ENCODE assay signal across 36 cellular contexts in genomic region chr1:107051266-107051665, GRCh38. TPM values are rescaled to one million over a fixed set of nuclear protein-coding genes. Genes with fewer than 3 reads are reported as not detected.
DNase-seq lines count a peak whose midpoint lies in the region; ATAC-seq, FAIRE-seq and TF ChIP-seq lines count a peak whose summit lies in the region.
"Had no signal": no experiment of that assay in that cellular context is flagged by ENCODE, and none has a peak within 500 bp of the region (broad histone marks: within the 10 kb centered on the region; RNA-seq: fewer than 3 reads in every experiment).

No MANE protein-coding gene starts in this region.

- in situ Hi-C loops in HepG2 (cut with HindIII; ENCODE audit: extremely low pct_ligation_motif_present, low pct_unique_long_range_greater_than_20kb) (no loop called here), IMR-90 (cut with MboI; ENCODE audit: low sequenced_read_pairs) (no loop called here), K562 (cut with MboI) (no loop called here)

- no peak overlapping the region for H2AK9ac ChIP-seq in IMR-90 (replicated peaks; ENCODE audit: low read depth, low read length, poor library complexity)

- H3K14ac ChIP-seq in IMR-90 (replicated peaks; ENCODE audit: low read depth, low read length), result no peak overlapping the region

- H3K4me2 ChIP-seq in HepG2 (ENCODE audit: low read depth, low read length), result no peak overlapping the region
- H3K4me2 ChIP-seq in A549, result no peak overlapping the region
- no peak overlapping the region for H3K4me2 ChIP-seq in IMR-90 (ENCODE audit: low read depth, low read length)
- no peak overlapping the region for H3K4me2 ChIP-seq in K562 (ENCODE audit: insufficient read depth, low read length)
- H3K4me2 ChIP-seq in SK-N-SH, result no peak overlapping the region
- H3K4me2 ChIP-seq: BLaER1; BLaER1 treated with 17β-estradiol and CSF1 and Interleukin-3, amounts not matched to agents 10 nM and 100 nM had no signal

- H3K9me3 Mint-ChIP-seq in stimulated activated effector memory CD8-positive, alpha-beta T cell treated with anti-CD3 and anti-CD28 coated beads, Interleukin-12 subunit alpha, Interleukin-12 subunit beta, amount 100 ng/mL, for 72 hours, result peaks cover 4% of the 10 kb centered on the region
- H3K9me3 Mint-ChIP-seq: CD4-positive, alpha-beta T cell; CD8-positive, alpha-beta T cell had no signal

- H3K18ac ChIP-seq in IMR-90 (ENCODE audit: low read depth, low read length), result no peak overlapping the region

- BruUV-seq in HepG2 (replicated peaks; lab: Mats Ljungman, UMichigan), result no TSS peak
- no TSS peak for BruUV-seq in IMR-90 (replicated peaks; lab: Mats Ljungman, UMichigan)
- no TSS peak for BruUV-seq in K562 (replicated peaks; lab: Mats Ljungman, UMichigan)

- H3K9ac ChIP-seq in HepG2 (ENCODE audit: insufficient read depth, low read depth, low read length) (no peak overlapping the region), IMR-90 (ENCODE audit: low read depth, low read length) (no peak overlapping the region), K562 (ENCODE audit: insufficient read depth in 1 of 2, low read depth in 2 of 2, low read length in 2 of 2) (no peak overlapping the region), SK-N-SH (no peak overlapping the region)
- H3K9ac ChIP-seq: BLaER1; BLaER1 treated with 17β-estradiol and CSF1 and Interleukin-3, amounts not matched to agents 10 nM and 100 nM had no signal

- H4K91ac ChIP-seq in IMR-90 (ENCODE audit: insufficient read depth, low read depth, low read length), result no peak overlapping the region

- H2BK120ac ChIP-seq in IMR-90 (ENCODE audit: low read depth, low read length), result no peak overlapping the region

- FAIRE-seq in HepG2 (lab: Jason Lieb, UNC) (no peak), A549 (lab: Jason Lieb, UNC) (no peak), K562 (lab: Jason Lieb, UNC) (no peak)
- FAIRE-seq: A204.1, D721Med had no signal

- H4K5ac ChIP-seq in IMR-90 (ENCODE audit: low read depth, low read length), result no peak overlapping the region

- no peak overlapping the region for H3K4ac ChIP-seq in IMR-90 (ENCODE audit: low read depth, low read length)

- no peak overlapping the region for H2AFZ ChIP-seq in HepG2 (ENCODE audit: low read length)
- H2AFZ ChIP-seq in IMR-90 (replicated peaks; ENCODE audit: low read length, poor library complexity), result no peak overlapping the region
- H2AFZ ChIP-seq in K562 (ENCODE audit: low read depth, low read length), result no peak overlapping the region
- H2AFZ ChIP-seq in SK-N-SH (ENCODE audit: low read depth), result no peak overlapping the region

- intact Hi-C loops in HepG2 (cut with micrococcal nuclease; ENCODE audit: unreplicated experiment) (no loop called here), right lobe of liver (cut with DNase I) (no loop called here), IMR-90 (cut with micrococcal nuclease) (no loop called here), K562 (cut with micrococcal nuclease) (no loop called here)

- no peak for TF ChIP-seq POLR2A in HepG2 (IDR thresholded peaks at IDR 0.05; ENCODE audit: insufficient read depth in 1 of 2, low read depth in 2 of 2, low read length in 2 of 2)
- no peak for TF ChIP-seq POLR2A in right lobe of liver (IDR thresholded peaks at IDR 0.05)
- no peak for TF ChIP-seq POLR2A in A549 (IDR thresholded peaks at IDR 0.05; ENCODE audit: low read length)
- TF ChIP-seq POLR2A in IMR-90 (IDR thresholded peaks at IDR 0.05; ENCODE audit: low read depth, low read length), result no peak
- no peak for TF ChIP-seq POLR2A in K562 (conservative IDR thresholded peaks at IDR 0.05)

- TF ChIP-seq CTCF in HepG2 (CRISPR knock-in tag; IDR thresholded peaks at IDR 0.05), result no peak
- no peak for TF ChIP-seq CTCF in right lobe of liver (IDR thresholded peaks at IDR 0.05)
- no peak for TF ChIP-seq CTCF in A549 (IDR thresholded peaks at IDR 0.05)
- TF ChIP-seq CTCF in IMR-90 (conservative IDR thresholded peaks at IDR 0.05; ENCODE audit: low read depth, low read length), result no peak
- TF ChIP-seq CTCF in K562 (IDR thresholded peaks at IDR 0.05 in 2 of 3, conservative IDR thresholded peaks at IDR 0.05 in 1 of 3; ENCODE audit: insufficient read depth in 2 of 3, low read depth in 1 of 3, low read length in 3 of 3), result no peak
- no peak for TF ChIP-seq CTCF in SK-N-SH (IDR thresholded peaks at IDR 0.05)

- H3K4me3 ChIP-seq in HepG2 (replicated peaks in 1 of 3; ENCODE audit: insufficient read depth in 1 of 3, low read depth in 2 of 3, low read length in 3 of 3) (no peak overlapping the region), right lobe of liver (no peak overlapping the region), A549 (no peak overlapping the region), IMR-90 (ENCODE audit: insufficient read depth, low read depth, low read length) (no peak overlapping the region), K562 (no peak overlapping the region), SK-N-SH (ENCODE audit: low read depth in 2 of 2, low read length in 1 of 2) (no peak overlapping the region)
- H3K4me3 ChIP-seq: BLaER1; BLaER1 treated with 17β-estradiol and CSF1 and Interleukin-3, amounts not matched to agents 10 nM and 100 nM had no signal

- no peaks in the 10 kb centered on the region for H3K9me1 ChIP-seq in IMR-90 (ENCODE audit: insufficient read depth, low read length)
- no peaks in the 10 kb centered on the region for H3K9me1 ChIP-seq in K562 (ENCODE audit: control insufficient read depth, insufficient read depth, low read length)

- no peak for TF ChIP-seq EP300 in HepG2 (IDR thresholded peaks at IDR 0.05; ENCODE audit: low read depth in 2 of 2, low read length in 2 of 2)
- no peak for TF ChIP-seq EP300 in HepG2 (CRISPR knock-in tag; IDR thresholded peaks at IDR 0.05; ENCODE audit: borderline replicate concordance)
- TF ChIP-seq EP300 in A549 (IDR thresholded peaks at IDR 0.05), result no peak
- TF ChIP-seq EP300 in K562 (IDR thresholded peaks at IDR 0.05; ENCODE audit: low read length), result no peak
- no peak for TF ChIP-seq EP300 in SK-N-SH (IDR thresholded peaks at IDR 0.05; ENCODE audit: borderline replicate concordance in 1 of 2, low read depth in 1 of 2, low read length in 1 of 2)

- DNase-seq in HepG2 (ENCODE audit: low spot score) (no peak), right lobe of liver (no peak), A549 (ENCODE audit: low read depth in 1 of 2, low spot score in 1 of 2) (no peak), IMR-90 (no peak), K562 (ENCODE audit: extremely low read depth in 1 of 4, low spot score in 3 of 4) (no peak), SK-N-SH (no peak), pons (ENCODE audit: low spot score) (no peak)
- no peak for DNase-seq in stimulated activated effector memory CD8-positive, alpha-beta T cell treated with anti-CD3 and anti-CD28 coated beads, Interleukin-12 subunit alpha, Interleukin-12 subunit beta, amount 100 ng/mL, for 72 hours (ENCODE audit: low spot score in 2 of 2)
- DNase-seq: 8988T; ACHN; AML-193; BE2C; C1 segment of cervical spinal cord; Caco-2; Calu3; CD4-positive, alpha-beta memory T cell; CD4-positive, alpha-beta T cell; CD4-positive, CD25-positive, alpha-beta regulatory T cell; CD8-positive, alpha-beta memory T cell; CD8-positive, alpha-beta T cell; COR-L47; DMS 273 treated with DMSO at 0.1 percent for 48 hours; DMS153; DMS53; DMS79; DMS79 treated with DMSO at 0.1 percent for 48 hours; DND-41; EL had no signal

- H3K27me3 ChIP-seq in HepG2 (ENCODE audit: control insufficient read depth in 1 of 2, insufficient read depth in 2 of 2, low read length in 2 of 2) (no peaks in the 10 kb centered on the region), right lobe of liver (no peaks in the 10 kb centered on the region), IMR-90 (ENCODE audit: control insufficient read depth, insufficient read depth, low read length) (no peaks in the 10 kb centered on the region), K562 (ENCODE audit: control insufficient read depth in 2 of 2, insufficient read depth in 2 of 2, low read length in 2 of 2) (no peaks in the 10 kb centered on the region), SK-N-SH (ENCODE audit: insufficient read depth) (no peaks in the 10 kb centered on the region)
- H3K27me3 ChIP-seq: BE2C; BLaER1; BLaER1 treated with 17β-estradiol and CSF1 and Interleukin-3, amounts not matched to agents 10 nM and 100 nM had no signal

- no peaks in the 10 kb centered on the region for H4K20me1 ChIP-seq in HepG2 (ENCODE audit: insufficient read depth, low read length)
- H4K20me1 ChIP-seq in IMR-90 (ENCODE audit: insufficient read depth, low read length), result no peaks in the 10 kb centered on the region
- no peaks in the 10 kb centered on the region for H4K20me1 ChIP-seq in K562 (replicated peaks; ENCODE audit: control insufficient read depth, insufficient read depth, low read length)
- H4K20me1 ChIP-seq in SK-N-SH (ENCODE audit: insufficient read depth), result no peaks in the 10 kb centered on the region
- H4K20me1 ChIP-seq: BLaER1; BLaER1 treated with 17β-estradiol and CSF1 and Interleukin-3, amounts not matched to agents 10 nM and 100 nM had no signal

- H3K36me3 ChIP-seq in HepG2 (replicated peaks in 1 of 2; ENCODE audit: control insufficient read depth in 1 of 2, insufficient read depth in 2 of 2, low read length in 2 of 2) (no peaks in the 10 kb centered on the region), right lobe of liver (no peaks in the 10 kb centered on the region), IMR-90 (ENCODE audit: control insufficient read depth, insufficient read depth, low read length) (no peaks in the 10 kb centered on the region), K562 (ENCODE audit: control insufficient read depth, insufficient read depth, low read length) (no peaks in the 10 kb centered on the region), SK-N-SH (replicated peaks in 1 of 2; ENCODE audit: control insufficient read depth in 1 of 2, insufficient read depth in 2 of 2, low read length in 1 of 2) (no peaks in the 10 kb centered on the region)
- H3K36me3 ChIP-seq: BE2C; BLaER1; BLaER1 treated with 17β-estradiol and CSF1 and Interleukin-3, amounts not matched to agents 10 nM and 100 nM had no signal

- peaks cover 4% of the 10 kb centered on the region for H3K4me1 Mint-ChIP-seq in stimulated activated effector memory CD8-positive, alpha-beta T cell treated with anti-CD3 and anti-CD28 coated beads, Interleukin-12 subunit alpha, Interleukin-12 subunit beta, amount 100 ng/mL, for 72 hours

- no peaks in the 10 kb centered on the region for H3K79me2 ChIP-seq in HepG2 (ENCODE audit: insufficient read depth, low read length)
- H3K79me2 ChIP-seq in K562 (ENCODE audit: control insufficient read depth, insufficient read depth, low read length), result no peaks in the 10 kb centered on the region; the same call in 2 of the 3 replicates
- H3K79me2 ChIP-seq in SK-N-SH (ENCODE audit: insufficient read depth), result no peaks in the 10 kb centered on the region

- H2BK5ac ChIP-seq in IMR-90 (ENCODE audit: low read depth, low read length, poor library complexity, severe bottlenecking), result no peak overlapping the region

- H2AK5ac ChIP-seq in IMR-90 (ENCODE audit: low read depth, low read length), result no peak overlapping the region

- no peaks in the 10 kb centered on the region for H3K36me3 Mint-ChIP-seq in stimulated activated effector memory CD8-positive, alpha-beta T cell treated with anti-CD3 and anti-CD28 coated beads, Interleukin-12 subunit alpha, Interleukin-12 subunit beta, amount 100 ng/mL, for 72 hours
- H3K36me3 Mint-ChIP-seq: CD14-positive monocyte; CD4-positive, CD25-positive, alpha-beta regulatory T cell had no signal

- H3K79me1 ChIP-seq in IMR-90 (ENCODE audit: low read depth in 1 of 2, low read length in 2 of 2), result no peaks in the 10 kb centered on the region

- H3K56ac ChIP-seq in IMR-90 (ENCODE audit: extremely low read depth, insufficient read depth, low read length), result no peak overlapping the region

- H4K8ac ChIP-seq in IMR-90 (ENCODE audit: low read depth in 2 of 2, low read length in 2 of 2), result no peak overlapping the region

- POLR2A ChIA-PET in HepG2 (lab: Yijun Ruan, JAX) (no interaction called here), A549 (lab: Yijun Ruan, JAX) (no interaction called here), IMR-90 (lab: Charles Lee; ENCODE audit: unreplicated experiment) (interaction anchor here (0.5 kb wide), 1 partner anchor 234 kb away, joined by 3 read pairs; no protein-coding TSS in a partner anchor), K562 (lab: Yijun Ruan, JAX) (no interaction called here), SK-N-SH (lab: Yijun Ruan, JAX) (no interaction called here)

- H3K4me3 Mint-ChIP-seq in stimulated activated effector memory CD8-positive, alpha-beta T cell treated with anti-CD3 and anti-CD28 coated beads, Interleukin-12 subunit alpha, Interleukin-12 subunit beta, amount 100 ng/mL, for 72 hours, result no peak overlapping the region
- H3K4me3 Mint-ChIP-seq: B cell; CD14-positive monocyte; CD4-positive, alpha-beta memory T cell; CD4-positive, alpha-beta T cell; CD4-positive, CD25-positive, alpha-beta regulatory T cell; CD8-positive, alpha-beta memory T cell; CD8-positive, alpha-beta T cell had no signal

- H3K27ac ChIP-seq in HepG2 (ENCODE audit: extremely low read length, insufficient read depth, low read length), result no peak overlapping the region
- H3K27ac ChIP-seq in right lobe of liver, result no peak overlapping the region
- H3K27ac ChIP-seq in A549, result no peak overlapping the region
- H3K27ac ChIP-seq in IMR-90 (ENCODE audit: insufficient read depth, low read length), result no peak overlapping the region
- no peak overlapping the region for H3K27ac ChIP-seq in K562 (ENCODE audit: extremely low read depth, low read depth, low read length)
- no peak overlapping the region for H3K27ac ChIP-seq in SK-N-SH (ENCODE audit: low read depth in 2 of 2, low read length in 1 of 2)
- H3K27ac ChIP-seq: 22Rv1; BLaER1; BLaER1 treated with 17β-estradiol and CSF1 and Interleukin-3, amounts not matched to agents 10 nM and 100 nM; C4-2B had no signal

- H2BK20ac ChIP-seq in IMR-90 (ENCODE audit: low read depth, low read length), result no peak overlapping the region

- CTCF ChIA-PET in HepG2 (lab: Yijun Ruan, JAX; ENCODE audit: low intra/inter-chr PET ratio, low total read pairs) (no interaction called here), A549 (lab: Yijun Ruan, JAX) (no interaction called here), IMR-90 (lab: Yijun Ruan, JAX) (no interaction called here), K562 (lab: Yijun Ruan, JAX; ENCODE audit: low intra/inter-chr PET ratio) (no interaction called here), SK-N-SH (lab: Yijun Ruan, JAX) (no interaction called here)

- H3K9me2 ChIP-seq in SK-N-SH, result 0 out of 2 replicates have a peak, but pooled peaks cover 2% of the 10 kb centered on the region

- no peak overlapping the region for H3K23ac ChIP-seq in IMR-90 (ENCODE audit: low read depth, low read length)

- WGBS in HepG2 (ENCODE audit: low lambda C conversion rate), result 6% methylated on average over 1 of the region's 1 CpG
- WGBS in right lobe of liver (ENCODE audit: insufficient coverage, low coverage, low lambda C conversion rate, missing lambda C conversion rate), result 59% methylated on average over 1 of the region's 1 CpG
- 0% methylated on average over 1 of the region's 1 CpG for WGBS in A549 (ENCODE audit: missing lambda C conversion rate)
- WGBS in IMR-90 (ENCODE audit: extremely low coverage in 2 of 2, insufficient read length in 1 of 2), 2 experiments, result no CpG with 5 or more reads among the region's 1 CpG
- WGBS in K562 (ENCODE audit: insufficient coverage, low coverage, missing lambda C conversion rate), result 0% methylated on average over 1 of the region's 1 CpG
- WGBS in SK-N-SH (ENCODE audit: low lambda C conversion rate), result 46% methylated on average over 1 of the region's 1 CpG

- H3F3A ChIP-seq in SK-N-SH (replicated peaks; ENCODE audit: insufficient read depth), result no peaks in the 10 kb centered on the region

- H3K9me3 ChIP-seq in HepG2 (ENCODE audit: low read length), result no peaks in the 10 kb centered on the region
- no peaks in the 10 kb centered on the region for H3K9me3 ChIP-seq in right lobe of liver
- H3K9me3 ChIP-seq in A549, result no peaks in the 10 kb centered on the region
- no peaks in the 10 kb centered on the region for H3K9me3 ChIP-seq in IMR-90 (ENCODE audit: control insufficient read depth, insufficient read depth, low read length)
- no peaks in the 10 kb centered on the region for H3K9me3 ChIP-seq in K562 (replicated peaks; ENCODE audit: control insufficient read depth, insufficient read depth, low read depth, low read length)
- H3K9me3 ChIP-seq in SK-N-SH, result no peaks in the 10 kb centered on the region
- H3K9me3 ChIP-seq: BE2C, BLaER1, Caco-2 had no signal

- H3K4me1 ChIP-seq in HepG2 (ENCODE audit: insufficient read depth, low read length) (peaks cover 4% of the 10 kb centered on the region; the same call in 1 of the 2 replicates), right lobe of liver (no peaks in the 10 kb centered on the region), A549 (no peaks in the 10 kb centered on the region), IMR-90 (ENCODE audit: control insufficient read depth, insufficient read depth, low read length) (no peaks in the 10 kb centered on the region), K562 (replicated peaks in 1 of 2; ENCODE audit: control insufficient read depth in 2 of 2, insufficient read depth in 2 of 2, low read length in 2 of 2) (peaks cover 0 to 5% of the 10 kb centered on the region in 2 experiments; a peak in 2 of 5 replicates), SK-N-SH (ENCODE audit: control insufficient read depth in 1 of 2, insufficient read depth in 2 of 2, low read depth in 1 of 2, low read length in 1 of 2) (no peaks in the 10 kb centered on the region)
- H3K4me1 ChIP-seq: BE2C, Caco-2 had no signal

- H2BK15ac ChIP-seq in IMR-90 (ENCODE audit: low read depth, low read length), result no peak overlapping the region

- no peak for ATAC-seq in HepG2
- no peak for ATAC-seq in right lobe of liver
- ATAC-seq in A549, result no peak
- ATAC-seq in IMR-90 (ENCODE audit: low read depth), result no peak
- no peak for ATAC-seq in K562
- ATAC-seq in stimulated activated effector memory CD8-positive, alpha-beta T cell treated with anti-CD3 and anti-CD28 coated beads, Interleukin-12 subunit alpha, Interleukin-12 subunit beta, amount 100 ng/mL, for 72 hours, result no peak
- ATAC-seq: CD8-positive, alpha-beta T cell had no signal

- TF ChIP-seq RAD21 in HepG2 (CRISPR knock-in tag; IDR thresholded peaks at IDR 0.05) (no peak), A549 (conservative IDR thresholded peaks at IDR 0.05 in 1 of 2, IDR thresholded peaks at IDR 0.05 in 1 of 2) (no peak), IMR-90 (IDR thresholded peaks at IDR 0.05; ENCODE audit: low read length) (no peak), K562 (CRISPR knock-in tag; conservative IDR thresholded peaks at IDR 0.05 in 1 of 2, IDR thresholded peaks at IDR 0.05 in 1 of 2) (no peak), SK-N-SH (IDR thresholded peaks at IDR 0.05; ENCODE audit: low read length) (no peak)

- dilution Hi-C loops in IMR-90 (cut with HindIII; ENCODE audit: low sequenced_read_pairs, unreplicated experiment), result no loop called here

- no peak overlapping the region for H3K27ac Mint-ChIP-seq in stimulated activated effector memory CD8-positive, alpha-beta T cell treated with anti-CD3 and anti-CD28 coated beads, Interleukin-12 subunit alpha, Interleukin-12 subunit beta, amount 100 ng/mL, for 72 hours
- H3K27ac Mint-ChIP-seq: B cell; CD14-positive monocyte; CD4-positive, alpha-beta memory T cell; CD4-positive, alpha-beta T cell; CD8-positive, alpha-beta memory T cell; CD8-positive, alpha-beta T cell had no signal

RNA-seq across cellular contexts. Expression of gene PRMT6, which starts 5.2 kb away (rescaled TPM):
- total RNA-seq in HepG2 (2016; rRNA removed; fragmentation: Illumina TruSeq; extraction: Trizol), result 15.8 and 20.3 TPM in 2 replicates
- total RNA-seq in HepG2 (2016; cell fraction: cytosol; rRNA removed; fragmentation: Illumina TruSeq; extraction: Trizol; ENCODE audit: low read depth), result 1.3 TPM in 2 replicates
- total RNA-seq in HepG2 (2016; cell fraction: insoluble cytoplasmic fraction; rRNA removed; fragmentation: Illumina TruSeq; extraction: Trizol), result 17.4 and 20.1 TPM in 2 replicates
- total RNA-seq in HepG2 (2016; cell fraction: membrane; rRNA removed; fragmentation: Illumina TruSeq; extraction: Trizol), result 9.1 and 9.4 TPM in 2 replicates
- total RNA-seq in HepG2 (2016; cell fraction: nucleus; rRNA removed; fragmentation: Illumina TruSeq; extraction: Trizol), result 10.0 and 10.4 TPM in 2 replicates
- 8.1 and 8.7 TPM in 2 replicates for polyA plus RNA-seq in HepG2 (2011; rRNA removed)
- polyA plus RNA-seq in HepG2 (2011; cell fraction: cytosol; rRNA removed), result 7.1 and 7.8 TPM in 2 replicates
- polyA plus RNA-seq in HepG2 (2011; cell fraction: nucleus; rRNA removed), result 2.8 and 3.9 TPM in 2 replicates
- polyA plus RNA-seq in HepG2 (2012), result 8.2 and 12.4 TPM in 2 replicates
- polyA plus RNA-seq in HepG2 (2016; cell fraction: cytosol; fragmentation: Illumina TruSeq; extraction: Trizol; ENCODE audit: low read depth), result 1.2 and 1.6 TPM in 2 replicates
- polyA plus RNA-seq in HepG2 (2016; cell fraction: insoluble cytoplasmic fraction; fragmentation: Illumina TruSeq; extraction: Trizol; ENCODE audit: low read depth), result 27.2 and 29.0 TPM in 2 replicates
- 6.9 and 7.7 TPM in 2 replicates for polyA plus RNA-seq in HepG2 (2016; cell fraction: membrane; fragmentation: Illumina TruSeq; extraction: Trizol; ENCODE audit: low read depth)
- 13.4 and 15.6 TPM in 2 replicates for polyA plus RNA-seq in HepG2 (2016; cell fraction: nucleus; fragmentation: Illumina TruSeq; extraction: Trizol; ENCODE audit: insufficient read depth, low read depth)
- 11.2 and 16.9 TPM in 2 replicates for polyA minus RNA-seq in HepG2 (2011; rRNA and poly(A)+ RNA removed; ENCODE audit: low replicate concordance)
- 6.3 TPM in 2 replicates for polyA minus RNA-seq in HepG2 (2011; cell fraction: cytosol; rRNA and poly(A)+ RNA removed)
- 5.3 and 6.1 TPM in 2 replicates for polyA minus RNA-seq in HepG2 (2011; cell fraction: nucleus; rRNA and poly(A)+ RNA removed)
- total RNA-seq in right lobe of liver, result 10 to 100 TPM in 2 of 6 experiments, 1 to 10 TPM in 3, under 1 TPM in 1; 0.97 to 12.7 (median 5.4) TPM
- not detected in 2 replicates for polyA plus RNA-seq in A549 (2011; rRNA removed)
- polyA plus RNA-seq in A549 (2012; cell fraction: cytosol; rRNA removed), result not detected in 2 replicates
- polyA plus RNA-seq in A549 (2012; cell fraction: nucleus; rRNA removed), result not detected in 2 replicates
- not detected in 3 replicates for polyA plus RNA-seq in A549 (2017; fragmentation: RNase III; extraction: RNeasy Plus Mini Kit Qiagen cat#74134 plus additional on column Dnase treatment)
- not detected in 2 replicates for polyA minus RNA-seq in A549 (2011; rRNA and poly(A)+ RNA removed)
- 15.4 and 17.2 TPM in 2 replicates for total RNA-seq in IMR-90 (2012; rRNA removed)
- 12.5 and 12.6 TPM in 2 replicates for polyA plus RNA-seq in IMR-90 (2012; rRNA removed)
- polyA plus RNA-seq in IMR-90 (2012; cell fraction: cytosol; rRNA removed), result 11.0 and 14.6 TPM in 2 replicates
- polyA plus RNA-seq in IMR-90 (2012; cell fraction: nucleus; rRNA removed; ENCODE audit: low replicate concordance), result 2.3 and 3.4 TPM in 2 replicates
- total RNA-seq in K562 (2011; cell fraction: chromatin; rRNA removed; ENCODE audit: low replicate concordance), result 14.0 and 15.6 TPM in 2 replicates
- 16.4 and 21.0 TPM in 2 replicates for total RNA-seq in K562 (2011; cell fraction: nucleolus; rRNA removed)
- total RNA-seq in K562 (2011; cell fraction: nucleoplasm; rRNA removed), result 15.0 and 16.9 TPM in 2 replicates
- 31.6 and 36.4 TPM in 2 replicates for total RNA-seq in K562 (2014; rRNA removed)
- 24.8 and 27.2 TPM in 2 replicates for total RNA-seq in K562 (2014; rRNA removed; fragmentation: Illumina TruSeq; extraction: Trizol)
- total RNA-seq in K562 (2015; rRNA removed; fragmentation: Illumina TruSeq; extraction: Trizol), result 28.5 and 29.4 TPM in 2 replicates
- 35.6 and 36.9 TPM in 2 replicates for total RNA-seq in K562 (2021)
- polyA plus RNA-seq in K562 (2011; rRNA removed), result 14.5 and 24.3 TPM in 2 replicates
- polyA plus RNA-seq in K562 (2011; cell fraction: cytosol; rRNA removed), result 10.4 and 25.4 TPM in 2 replicates
- 6.6 and 10.2 TPM in 2 replicates for polyA plus RNA-seq in K562 (2011; cell fraction: nucleus; rRNA removed)
- 21.2 and 32.4 TPM in 2 replicates for polyA plus RNA-seq in K562 (2012)
- 32.6 and 33.4 TPM in 2 replicates for polyA plus RNA-seq in K562 (2014; fragmentation: Illumina TruSeq; extraction: Trizol)
- 1 to 10 TPM; 6.1 to 7.0 TPM for polyA plus RNA-seq in K562 (2014; fragmentation: Nextera tagmentation; extraction: Ambion mirVana)
- 28.4 and 30.3 TPM in 2 replicates for polyA plus RNA-seq in K562 (2014; rRNA removed)
- 19.9 and 22.6 TPM in 2 replicates for polyA minus RNA-seq in K562 (2011; rRNA and poly(A)+ RNA removed)
- polyA minus RNA-seq in K562 (2011; cell fraction: cytosol; rRNA and poly(A)+ RNA removed), result 10.2 and 17.1 TPM in 2 replicates
- polyA minus RNA-seq in K562 (2011; cell fraction: nucleus; rRNA and poly(A)+ RNA removed), result 19.1 and 23.5 TPM in 2 replicates
- polyA plus RNA-seq in SK-N-SH (2012; rRNA removed), result 15.2 and 17.2 TPM in 2 replicates
- polyA plus RNA-seq in SK-N-SH (2012; cell fraction: cytosol; rRNA removed), result 14.4 and 17.8 TPM in 2 replicates
- polyA plus RNA-seq in SK-N-SH (2012; cell fraction: nucleus; rRNA removed), result 5.9 and 6.7 TPM in 2 replicates

Comparison
In these comparisons a context has a peak if more than half of its experiments do, and no peak if none do; other contexts are left out.
1. Of the 241 proteins assayed by ChIP-seq in both HepG2 and K562: peak only in HepG2: none; only in K562: MAFG and NFE2L1; in both: MAFF and MAFK; in neither: 237.